Comparison of ENCODE assay signal across 11 cellular contexts in genomic region chr21:25579402-25580016, GRCh38.
"Had no signal": no experiment of that assay in that cellular context is flagged by ENCODE, and none has a peak within 500 bp of the region (broad histone marks: within the 10 kb centered on the region; RNA-seq: fewer than 3 reads in every experiment).

No MANE protein-coding gene starts in this region.

- H3K4me1 Mint-ChIP-seq: nephron progenitor cell had no signal

- H3K4me3 Mint-ChIP-seq: nephron progenitor cell; stimulated activated naive CD8-positive, alpha-beta T cell treated with anti-CD3 and anti-CD28 coated beads, Interleukin-15, amount 100 ng/mL, for 72 hours had no signal

- DNase-seq: hippocampal formation; mesendoderm; nephron progenitor cell; occipital lobe; right cardiac atrium; Right ventricle myocardium superior; stimulated activated naive CD8-positive, alpha-beta T cell treated with anti-CD3 and anti-CD28 coated beads, Interleukin-15, amount 100 ng/mL, for 72 hours; T1000; testis; upper lobe of left lung had no signal

- H3K27me3 Mint-ChIP-seq: progenitor cell of endocrine pancreas; stimulated activated naive CD8-positive, alpha-beta T cell treated with anti-CD3 and anti-CD28 coated beads, Interleukin-15, amount 100 ng/mL, for 72 hours had no signal

- ATAC-seq: right cardiac atrium; stimulated activated naive CD8-positive, alpha-beta T cell treated with anti-CD3 and anti-CD28 coated beads, Interleukin-15, amount 100 ng/mL, for 72 hours had no signal

- H3K27ac Mint-ChIP-seq: nephron progenitor cell, progenitor cell of endocrine pancreas had no signal
